In the genomic region with DNA sequence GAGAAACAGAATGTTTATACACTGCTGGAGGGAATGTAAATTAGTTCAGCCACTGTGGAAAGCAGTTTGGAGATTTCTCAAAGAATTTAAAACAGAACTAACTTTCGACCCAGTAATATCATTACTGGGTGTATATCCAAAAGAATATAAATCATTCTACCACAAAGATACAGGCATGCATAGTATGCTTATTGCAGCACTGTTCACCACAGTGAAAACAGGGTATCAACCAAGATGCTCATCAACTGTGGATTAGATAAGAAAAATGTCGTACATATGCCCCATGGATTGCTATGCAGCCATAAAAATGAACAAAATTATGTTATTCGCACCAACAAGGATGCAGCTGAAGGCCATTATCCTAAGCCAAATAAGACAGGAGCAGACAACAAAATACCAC, we compare ENCODE assay signal across 17 cellular contexts.
DNase-seq lines count a peak whose midpoint lies in the region; TF ChIP-seq lines count a peak whose summit lies in the region.
"Had no signal": no experiment of that assay in that cellular context is flagged by ENCODE, and none has a peak within 500 bp of the region (broad histone marks: within the 10 kb centered on the region; RNA-seq: fewer than 3 reads in every experiment).

No MANE protein-coding gene starts in this region.

- no peaks in the 10 kb centered on the region for H3K36me3 Mint-ChIP-seq in activated CD4-positive, alpha-beta T cell treated with anti-CD3 and anti-CD28 coated beads, Interleukin-2, amount 10 ng/mL, durations not matched to agents 7 days and 5 days (ENCODE audit: low read depth)
- H3K36me3 Mint-ChIP-seq: CD14-positive monocyte; CD4-positive, alpha-beta memory T cell had no signal

- CTCF ChIA-PET in activated CD4-positive, alpha-beta T cell treated with anti-CD3 and anti-CD28 coated beads, Interleukin-2, amount 10 ng/mL, durations not matched to agents 7 days and 5 days (lab: Charles Lee): no interaction called here

- H3K27ac Mint-ChIP-seq in activated CD4-positive, alpha-beta T cell treated with anti-CD3 and anti-CD28 coated beads, Interleukin-2, amount 10 ng/mL, durations not matched to agents 7 days and 5 days: no peak overlapping the region
- H3K27ac Mint-ChIP-seq: CD14-positive monocyte; CD4-positive, alpha-beta memory T cell; HFFc6 had no signal

- no peaks in the 10 kb centered on the region for H3K9me3 Mint-ChIP-seq in activated CD4-positive, alpha-beta T cell treated with anti-CD3 and anti-CD28 coated beads, Interleukin-2, amount 10 ng/mL, durations not matched to agents 7 days and 5 days

- DNase-seq in AG10803 (ENCODE audit: low read depth) (peak; percentile 35), amniotic epithelial cell (ENCODE audit: low read depth) (peak; percentile 91), astrocyte of the spinal cord (ENCODE audit: low read depth, low spot score) (peak; percentile 7), fibroblast of the aortic adventitia (ENCODE audit: low read depth) (peak; percentile 17), NCI-H82 (lab: John Stamatoyannopoulos, UW) (no peak), SIG-M5 treated with dmso at 0.1 percent for 504 hours (lab: John Stamatoyannopoulos, UW; ENCODE audit: unreplicated experiment) (no peak)
- DNase-seq in activated CD4-positive, alpha-beta T cell treated with anti-CD3 and anti-CD28 coated beads, Interleukin-2, amount 10 ng/mL, durations not matched to agents 7 days and 5 days: no peak
- DNase-seq: CD4-positive, alpha-beta memory T cell; DMS153; DMS79; GDM1; GM23248; H7; HFFc6 had no signal

- H3K4me3 Mint-ChIP-seq in activated CD4-positive, alpha-beta T cell treated with anti-CD3 and anti-CD28 coated beads, Interleukin-2, amount 10 ng/mL, durations not matched to agents 7 days and 5 days: no peak overlapping the region
- H3K4me3 Mint-ChIP-seq: CD14-positive monocyte; CD4-positive, alpha-beta memory T cell; HFFc6 had no signal

- no peak overlapping the region for H3K4me3 ChIP-seq in AG10803 (ENCODE audit: low read length)
- H3K4me3 ChIP-seq in astrocyte of the spinal cord (ENCODE audit: low read depth, low read length): no peak overlapping the region
- H3K4me3 ChIP-seq in fibroblast of the aortic adventitia (ENCODE audit: low read depth, low read length): no peak overlapping the region
- H3K4me3 ChIP-seq: A549, BLaER1, GM23248 had no signal

- H3K4me1 Mint-ChIP-seq in activated CD4-positive, alpha-beta T cell treated with anti-CD3 and anti-CD28 coated beads, Interleukin-2, amount 10 ng/mL, durations not matched to agents 7 days and 5 days: no peaks in the 10 kb centered on the region
- H3K4me1 Mint-ChIP-seq: CD14-positive monocyte; CD4-positive, alpha-beta memory T cell had no signal

- POLR2A ChIA-PET in activated CD4-positive, alpha-beta T cell treated with anti-CD3 and anti-CD28 coated beads, Interleukin-2, amount 10 ng/mL, durations not matched to agents 7 days and 5 days (lab: Charles Lee): no interaction called here

- in situ Hi-C loops in astrocyte of the spinal cord (cut with HindIII; ENCODE audit: low sequenced_read_pairs): no loop called here

- TF ChIP-seq CTCF in AG10803 (conservative IDR thresholded peaks at IDR 0.05; ENCODE audit: low read length) (no peak), astrocyte of the spinal cord (IDR thresholded peaks at IDR 0.05; ENCODE audit: low read depth, low read length) (no peak), fibroblast of the aortic adventitia (IDR thresholded peaks at IDR 0.05; ENCODE audit: insufficient read depth, low read length) (no peak)

- no peaks in the 10 kb centered on the region for H3K27me3 Mint-ChIP-seq in activated CD4-positive, alpha-beta T cell treated with anti-CD3 and anti-CD28 coated beads, Interleukin-2, amount 10 ng/mL, durations not matched to agents 7 days and 5 days
- H3K27me3 Mint-ChIP-seq: CD4-positive, alpha-beta memory T cell had no signal

Comparison
In these comparisons a context has a peak if more than half of its experiments do, and no peak if none do; other contexts are left out.
1. DNase-seq: peak in AG10803 (single experiment), amniotic epithelial cell (single experiment), astrocyte of the spinal cord (single experiment) and fibroblast of the aortic adventitia (single experiment); none in NCI-H82 (single experiment), activated CD4-positive, alpha-beta T cell treated with anti-CD3 and anti-CD28 coated beads, Interleukin-2, amount 10 ng/mL, durations not matched to agents 7 days and 5 days (single experiment) and SIG-M5 treated with dmso at 0.1 percent for 504 hours (single experiment).